9 cellular contexts compared by ENCODE assay signal in the genomic region with DNA sequence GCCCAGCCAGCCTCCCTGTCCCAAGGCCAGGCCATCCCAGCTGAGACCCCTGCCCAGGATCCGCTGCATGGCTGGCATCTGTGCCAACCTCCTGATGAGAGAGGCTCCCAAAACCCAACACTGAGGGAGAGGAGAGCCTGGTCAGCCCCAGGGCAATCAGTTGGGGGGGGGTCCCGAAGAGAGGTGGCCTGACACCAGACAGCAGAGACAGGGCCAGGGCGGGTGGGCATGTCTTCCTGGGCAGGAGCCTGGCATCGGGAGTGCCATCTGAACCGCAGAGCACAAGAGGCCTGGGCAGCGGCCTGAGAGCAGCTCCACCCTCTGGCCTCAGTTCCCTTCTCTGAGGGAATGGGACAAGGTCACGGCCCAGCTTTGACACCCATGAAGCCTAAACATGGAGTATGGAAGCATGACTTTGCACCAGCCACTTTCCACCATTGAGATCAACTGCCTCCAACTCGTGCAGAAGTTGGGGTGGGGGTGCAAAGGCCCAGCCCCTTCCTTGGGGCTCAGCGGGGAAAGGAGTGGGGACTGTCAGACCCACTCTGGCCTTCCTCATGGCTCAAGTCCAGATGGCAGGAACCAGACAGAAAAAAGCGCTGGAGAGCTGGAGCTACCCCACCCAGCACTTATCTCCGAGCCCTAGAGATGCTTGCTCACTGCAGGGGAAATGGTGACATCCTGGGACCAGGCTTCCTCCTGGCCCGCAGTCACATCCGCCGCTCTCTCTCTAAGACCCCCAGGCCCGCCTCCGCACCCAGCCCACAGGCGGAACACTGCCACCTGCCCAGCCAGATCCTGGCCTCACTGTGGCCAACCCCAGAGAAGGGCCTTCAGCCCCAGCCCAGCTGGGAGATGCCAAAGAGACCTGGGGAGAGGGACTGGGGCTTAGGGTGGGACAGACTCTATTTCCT. TPM values are rescaled to one million over a fixed set of nuclear protein-coding genes. Genes with fewer than 3 reads are reported as not detected.
DNase-seq lines count a peak whose midpoint lies in the region; ATAC-seq lines count a peak whose summit lies in the region.
"Had no signal": no experiment of that assay in that cellular context is flagged by ENCODE, and none has a peak within 500 bp of the region (broad histone marks: within the 10 kb centered on the region; RNA-seq: fewer than 3 reads in every experiment).

No MANE protein-coding gene starts in this region.

- no peak overlapping the region for H2AK5ac ChIP-seq in trophoblast cell (ENCODE audit: low read length)

- peak overlapping the region; percentile 30 for H2AFZ ChIP-seq in trophoblast cell (ENCODE audit: insufficient read depth, low read length, poor library complexity)

- ATAC-seq in GM18868 (IDR thresholded peaks at IDR 0.05; ENCODE audit: unreplicated experiment) (peak; percentile 6), HG03342 (IDR thresholded peaks at IDR 0.05; ENCODE audit: unreplicated experiment) (peak; percentile 10)

- H2BK5ac ChIP-seq in trophoblast cell (ENCODE audit: low read depth, low read length, poor library complexity) = no peak overlapping the region

- H4K91ac ChIP-seq in trophoblast cell (ENCODE audit: low read depth, low read length) = no peak overlapping the region

- WGBS in trophoblast cell (ENCODE audit: extremely low coverage, insufficient coverage, insufficient read length) = no CpG with 5 or more reads among the region's 17 CpGs

- no peak overlapping the region for H3K14ac ChIP-seq in trophoblast cell (ENCODE audit: low read length)

- H3K4me3 ChIP-seq in trophoblast cell (ENCODE audit: low read depth, low read length) = no peak overlapping the region
- H3K4me3 ChIP-seq: pancreas had no signal

- no peaks in the 10 kb centered on the region for H3K9me3 ChIP-seq in trophoblast cell (ENCODE audit: insufficient read depth, low read depth, low read length)
- H3K9me3 ChIP-seq: pancreas had no signal

- H4K8ac ChIP-seq in trophoblast cell (ENCODE audit: low read depth, low read length) = no peak overlapping the region

- H3K79me1 ChIP-seq in trophoblast cell (ENCODE audit: low read length) = no peaks in the 10 kb centered on the region

- H4K12ac ChIP-seq in trophoblast cell (ENCODE audit: low read depth, low read length) = no peak overlapping the region

- in situ Hi-C loops in KBM-7 (cut with MboI; ENCODE audit: low pct_unique_long_range_greater_than_20kb, low sequenced_read_pairs) = no loop called here

- H3K4me1 ChIP-seq in trophoblast cell (ENCODE audit: control insufficient read depth in 1 of 2, insufficient read depth in 2 of 2, low read length in 2 of 2) = peaks cover 0 to 3% of the 10 kb centered on the region in 2 experiments

- no peak overlapping the region for H3K18ac ChIP-seq in trophoblast cell (ENCODE audit: low read length)

- no peak overlapping the region for H2BK12ac ChIP-seq in trophoblast cell (ENCODE audit: low read length)

- no peak overlapping the region for H3K4me2 ChIP-seq in trophoblast cell (ENCODE audit: low read length)

- no peak overlapping the region for H3K4ac ChIP-seq in trophoblast cell (ENCODE audit: low read depth, low read length)

- no peaks in the 10 kb centered on the region for H3K36me3 ChIP-seq in trophoblast cell (ENCODE audit: control insufficient read depth in 1 of 2, insufficient read depth in 2 of 2, low read length in 2 of 2)
- H3K36me3 ChIP-seq: pancreas had no signal

- H3K23ac ChIP-seq in trophoblast cell (ENCODE audit: low read length) = no peak overlapping the region

- no peak overlapping the region for H3K9ac ChIP-seq in trophoblast cell (ENCODE audit: low read length)

- H3K27ac ChIP-seq in cingulate gyrus (ENCODE audit: low read depth, low read length) (peak overlapping the region; percentile 77), trophoblast cell (ENCODE audit: low read depth, low read length) (no peak overlapping the region)

- no peak for DNase-seq in trophoblast cell
- no peak for DNase-seq in RKO (ENCODE audit: low spot score)
- no peak for DNase-seq in stimulated activated CD4-positive, alpha-beta T cell treated with anti-CD3 and anti-CD28 coated beads, Interleukin-4, amount 100 ng/mL, for 4 hours
- no peak for DNase-seq in NCI-H748 (lab: John Stamatoyannopoulos, UW; ENCODE audit: unreplicated experiment)
- DNase-seq in KBM-7 = no peak

- H3K27me3 ChIP-seq in trophoblast cell (ENCODE audit: insufficient read depth, low read length) = no peaks in the 10 kb centered on the region
- H3K27me3 ChIP-seq: pancreas had no signal

- no peak overlapping the region for H2BK120ac ChIP-seq in trophoblast cell (ENCODE audit: insufficient read depth, low read length, poor library complexity)

- H3K79me2 ChIP-seq in trophoblast cell (ENCODE audit: control insufficient read depth, insufficient read depth, low read length, poor library complexity) = no peaks in the 10 kb centered on the region

RNA-seq across cellular contexts. Expression of a gene that starts 9.7 kb away (rescaled TPM):
- polyA plus RNA-seq in trophoblast cell (2013) = 11.1 and 11.6 TPM in 2 replicates

RNA-seq across cellular contexts. Expression of a gene that starts 24.1 kb away (rescaled TPM):
- polyA plus RNA-seq in trophoblast cell (2013) = 0.07 TPM in 1 of 2 replicates, not detected in the other

RNA-seq across cellular contexts. Expression of a gene that starts 38.6 kb away (rescaled TPM):
- polyA plus RNA-seq in trophoblast cell (2013) = 13.1 and 13.4 TPM in 2 replicates

RNA-seq across cellular contexts. Expression of a gene that starts 46.0 kb away (rescaled TPM):
- 5.7 and 6.8 TPM in 2 replicates for polyA plus RNA-seq in trophoblast cell (2013)

RNA-seq across cellular contexts. Expression of a gene that starts 48.3 kb away (rescaled TPM):
- polyA plus RNA-seq in trophoblast cell (2013) = 0.23 and 0.50 TPM in 2 replicates
